ENCODE assay signal across 14 cellular contexts in genomic region chr9:129869585-129870501, GRCh38. TPM values are rescaled to one million over a fixed set of nuclear protein-coding genes. Genes with fewer than 3 reads are reported as not detected.
DNase-seq lines count a peak whose midpoint lies in the region; ATAC-seq and TF ChIP-seq lines count a peak whose summit lies in the region.
"Had no signal": no experiment of that assay in that cellular context is flagged by ENCODE, and none has a peak within 500 bp of the region (broad histone marks: within the 10 kb centered on the region; RNA-seq: fewer than 3 reads in every experiment).

No MANE protein-coding gene starts in this region.

- H3K27me3 Mint-ChIP-seq in stimulated activated naive CD8-positive, alpha-beta T cell treated with anti-CD3 and anti-CD28 coated beads, Interleukin-15, Interleukin-2, amounts not matched to agents 100 ng/mL and 50 ng/mL, for 24 hours: no peaks in the 10 kb centered on the region
- H3K27me3 Mint-ChIP-seq in activated T-helper 17 cell treated with anti-CD3 and anti-CD28 coated beads, Interleukin-2, amount 50 U/mL, for 72 hours: no peaks in the 10 kb centered on the region

- TF ChIP-seq CTCF in liver (IDR thresholded peaks at IDR 0.05; ENCODE audit: low read depth, low read length, missing input control): no peak
- TF ChIP-seq CTCF in upper lobe of right lung (IDR thresholded peaks at IDR 0.05): no peak

- H3K9me3 Mint-ChIP-seq in stimulated activated naive CD8-positive, alpha-beta T cell treated with anti-CD3 and anti-CD28 coated beads, Interleukin-15, Interleukin-2, amounts not matched to agents 100 ng/mL and 50 ng/mL, for 24 hours: no peaks in the 10 kb centered on the region
- no peaks in the 10 kb centered on the region for H3K9me3 Mint-ChIP-seq in activated T-helper 17 cell treated with anti-CD3 and anti-CD28 coated beads, Interleukin-2, amount 50 U/mL, for 72 hours

- intact Hi-C loops in upper lobe of right lung (cut with DNase I): no loop called here

- WGBS in liver: 78% methylated on average over 24 of the region's 24 CpGs

- H3K4me1 ChIP-seq in liver (ENCODE audit: control insufficient read depth in 4 of 4, insufficient read depth in 4 of 4, low read length in 3 of 4) (peaks cover 0 to 12% (median 6%) of the 10 kb centered on the region in 4 donors), upper lobe of right lung (no peaks in the 10 kb centered on the region)
- H3K4me1 ChIP-seq: gastroesophageal sphincter, parathyroid adenoma had no signal

- ATAC-seq in stimulated activated naive CD8-positive, alpha-beta T cell treated with anti-CD3 and anti-CD28 coated beads, Interleukin-15, Interleukin-2, amounts not matched to agents 100 U/mL and 50 U/mL, for 24 hours: no peak
- ATAC-seq in activated T-helper 17 cell treated with anti-CD3 and anti-CD28 coated beads, Interleukin-2, amount 50 U/mL, for 72 hours (replicated peaks): no peak
- no peak for ATAC-seq in upper lobe of right lung

- peak overlapping the region; percentile 55 for H3K4me3 Mint-ChIP-seq in stimulated activated naive CD8-positive, alpha-beta T cell treated with anti-CD3 and anti-CD28 coated beads, Interleukin-15, Interleukin-2, amounts not matched to agents 100 ng/mL and 50 ng/mL, for 24 hours
- H3K4me3 Mint-ChIP-seq in activated T-helper 17 cell treated with anti-CD3 and anti-CD28 coated beads, Interleukin-2, amount 50 U/mL, for 72 hours: peak overlapping the region; percentile 71

- peaks cover 63% of the 10 kb centered on the region for H3K4me1 Mint-ChIP-seq in stimulated activated naive CD8-positive, alpha-beta T cell treated with anti-CD3 and anti-CD28 coated beads, Interleukin-15, Interleukin-2, amounts not matched to agents 100 ng/mL and 50 ng/mL, for 24 hours (ENCODE audit: low read depth)
- H3K4me1 Mint-ChIP-seq in activated T-helper 17 cell treated with anti-CD3 and anti-CD28 coated beads, Interleukin-2, amount 50 U/mL, for 72 hours: peaks cover 21% of the 10 kb centered on the region

- H3K4me3 ChIP-seq in liver (ENCODE audit: low read depth in 1 of 3, low read length in 3 of 3): no peak overlapping the region
- H3K4me3 ChIP-seq in upper lobe of right lung: no peak overlapping the region
- H3K4me3 ChIP-seq: gastroesophageal sphincter, thoracic aorta had no signal

- H3K27ac Mint-ChIP-seq in stimulated activated naive CD8-positive, alpha-beta T cell treated with anti-CD3 and anti-CD28 coated beads, Interleukin-15, Interleukin-2, amounts not matched to agents 100 ng/mL and 50 ng/mL, for 24 hours: peak overlapping the region; percentile 89
- H3K27ac Mint-ChIP-seq in activated T-helper 17 cell treated with anti-CD3 and anti-CD28 coated beads, Interleukin-2, amount 50 U/mL, for 72 hours: peak overlapping the region; percentile 87

- peak overlapping the region in 1 of 2 donors; percentile 25 for H3K27ac ChIP-seq in liver (ENCODE audit: low read depth in 1 of 2, low read length in 2 of 2)
- H3K27ac ChIP-seq in upper lobe of right lung: peak overlapping the region; percentile 55
- H3K27ac ChIP-seq: gastroesophageal sphincter, parathyroid adenoma, thoracic aorta had no signal

- no peak overlapping the region for H3K9ac ChIP-seq in liver (ENCODE audit: low read depth in 1 of 2, low read length in 2 of 2)
- H3K9ac ChIP-seq: parathyroid adenoma had no signal

- DNase-seq in stimulated activated naive CD8-positive, alpha-beta T cell treated with anti-CD3 and anti-CD28 coated beads, Interleukin-15, Interleukin-2, amounts not matched to agents 100 U/mL and 50 U/mL, for 24 hours: no peak
- DNase-seq in upper lobe of right lung (no peak), NCI-H446 treated with DMSO at 0.1 percent for 48 hours (lab: John Stamatoyannopoulos, UW) (no peak), DMS53 (lab: John Stamatoyannopoulos, UW) (no peak), DMS 273 (lab: John Stamatoyannopoulos, UW; ENCODE audit: unreplicated experiment) (no peak)
- DNase-seq: Kasumi-1, midbrain, NCI-H345 had no signal

- H3K27me3 ChIP-seq in liver (ENCODE audit: control insufficient read depth in 4 of 4, insufficient read depth in 4 of 4, low read length in 3 of 4) (no peaks in the 10 kb centered on the region), upper lobe of right lung (no peaks in the 10 kb centered on the region)
- H3K27me3 ChIP-seq: gastroesophageal sphincter had no signal

- no peak for TF ChIP-seq RAD21 in liver (IDR thresholded peaks at IDR 0.05)

- H3K36me3 Mint-ChIP-seq in stimulated activated naive CD8-positive, alpha-beta T cell treated with anti-CD3 and anti-CD28 coated beads, Interleukin-15, Interleukin-2, amounts not matched to agents 100 ng/mL and 50 ng/mL, for 24 hours (ENCODE audit: low read depth): peaks cover 41% of the 10 kb centered on the region
- H3K36me3 Mint-ChIP-seq in activated T-helper 17 cell treated with anti-CD3 and anti-CD28 coated beads, Interleukin-2, amount 50 U/mL, for 72 hours (ENCODE audit: low read depth): peaks cover 53% of the 10 kb centered on the region

- H3K36me3 ChIP-seq in liver (ENCODE audit: control insufficient read depth in 4 of 4, insufficient read depth in 3 of 4, low read depth in 1 of 4, low read length in 3 of 4) (peaks cover 2 to 25% (median 11%) of the 10 kb centered on the region in 4 donors), upper lobe of right lung (peaks cover 31% of the 10 kb centered on the region)

- H3K9me3 ChIP-seq in liver (ENCODE audit: control insufficient read depth in 4 of 4, low read length in 3 of 4) (no peaks in the 10 kb centered on the region), upper lobe of right lung (no peaks in the 10 kb centered on the region)
- H3K9me3 ChIP-seq: gastroesophageal sphincter, thoracic aorta had no signal

TF ChIP-seq in liver, 16 proteins besides CTCF, POLR2A, EP300 and RAD21 (continues in another document):
- TF ChIP-seq GABPA (IDR thresholded peaks at IDR 0.05 in 1 of 2, conservative IDR thresholded peaks at IDR 0.05 in 1 of 2): no peak
- no peak for TF ChIP-seq EGR1 (IDR thresholded peaks at IDR 0.05; ENCODE audit: low read depth in 2 of 2)
- TF ChIP-seq JUND (IDR thresholded peaks at IDR 0.05): no peak
- TF ChIP-seq HNF4G (IDR thresholded peaks at IDR 0.05): no peak
- peak; percentile 48 to 53 for TF ChIP-seq HNF4A (conservative IDR thresholded peaks at IDR 0.05)
- TF ChIP-seq ATF3 (IDR thresholded peaks at IDR 0.05): no peak
- no peak for TF ChIP-seq YY1 (IDR thresholded peaks at IDR 0.05)
- peak in 1 of 2 donors; percentile 29 for TF ChIP-seq RXRA (IDR thresholded peaks at IDR 0.05)
- TF ChIP-seq MAX (IDR thresholded peaks at IDR 0.05): no peak
- TF ChIP-seq NR2F2 (IDR thresholded peaks at IDR 0.05): no peak
- TF ChIP-seq TAF1 (conservative IDR thresholded peaks at IDR 0.05): no peak
- no peak for TF ChIP-seq REST (IDR thresholded peaks at IDR 0.05)
- no peak for TF ChIP-seq FOXA1 (IDR thresholded peaks at IDR 0.05)

RNA-seq across cellular contexts. Expression of gene USP20, which starts 34.6 kb away (rescaled TPM):
- 10 to 100 TPM; 50.1 to 52.5 TPM for total RNA-seq in activated T-helper 17 cell treated with anti-CD3 and anti-CD28 coated beads, Interleukin-2, amount 50 U/mL, for 72 hours
- total RNA-seq in liver: 10 to 100 TPM; 11.7 to 19.8 TPM
- 1 to 10 TPM; 8.2 to 8.8 TPM for polyA plus RNA-seq in liver
- 21.4 TPM for total RNA-seq in upper lobe of right lung

RNA-seq across cellular contexts. Expression of gene C9orf78, which starts 34.8 kb away (rescaled TPM):
- 10 to 100 TPM; 23.4 to 73.3 TPM for total RNA-seq in activated T-helper 17 cell treated with anti-CD3 and anti-CD28 coated beads, Interleukin-2, amount 50 U/mL, for 72 hours
- total RNA-seq in liver (10 to 100 TPM; 37.2 to 64.6 TPM), upper lobe of right lung (36.6 TPM)
- 10 to 100 TPM; 31.1 to 84.2 TPM for polyA plus RNA-seq in liver

RNA-seq across cellular contexts. Expression of gene TOR1A, which starts 45.9 kb away (rescaled TPM):
- total RNA-seq in activated T-helper 17 cell treated with anti-CD3 and anti-CD28 coated beads, Interleukin-2, amount 50 U/mL, for 72 hours: 10 to 100 TPM; 27.3 to 51.7 TPM
- total RNA-seq in liver: 10 to 100 TPM; 18.3 to 30.5 TPM
- polyA plus RNA-seq in liver: 10 to 100 TPM; 29.1 to 34.0 TPM
- 35.5 TPM for total RNA-seq in upper lobe of right lung
